Comparison of ENCODE assay signal across 1 cellular context in the genomic region with DNA sequence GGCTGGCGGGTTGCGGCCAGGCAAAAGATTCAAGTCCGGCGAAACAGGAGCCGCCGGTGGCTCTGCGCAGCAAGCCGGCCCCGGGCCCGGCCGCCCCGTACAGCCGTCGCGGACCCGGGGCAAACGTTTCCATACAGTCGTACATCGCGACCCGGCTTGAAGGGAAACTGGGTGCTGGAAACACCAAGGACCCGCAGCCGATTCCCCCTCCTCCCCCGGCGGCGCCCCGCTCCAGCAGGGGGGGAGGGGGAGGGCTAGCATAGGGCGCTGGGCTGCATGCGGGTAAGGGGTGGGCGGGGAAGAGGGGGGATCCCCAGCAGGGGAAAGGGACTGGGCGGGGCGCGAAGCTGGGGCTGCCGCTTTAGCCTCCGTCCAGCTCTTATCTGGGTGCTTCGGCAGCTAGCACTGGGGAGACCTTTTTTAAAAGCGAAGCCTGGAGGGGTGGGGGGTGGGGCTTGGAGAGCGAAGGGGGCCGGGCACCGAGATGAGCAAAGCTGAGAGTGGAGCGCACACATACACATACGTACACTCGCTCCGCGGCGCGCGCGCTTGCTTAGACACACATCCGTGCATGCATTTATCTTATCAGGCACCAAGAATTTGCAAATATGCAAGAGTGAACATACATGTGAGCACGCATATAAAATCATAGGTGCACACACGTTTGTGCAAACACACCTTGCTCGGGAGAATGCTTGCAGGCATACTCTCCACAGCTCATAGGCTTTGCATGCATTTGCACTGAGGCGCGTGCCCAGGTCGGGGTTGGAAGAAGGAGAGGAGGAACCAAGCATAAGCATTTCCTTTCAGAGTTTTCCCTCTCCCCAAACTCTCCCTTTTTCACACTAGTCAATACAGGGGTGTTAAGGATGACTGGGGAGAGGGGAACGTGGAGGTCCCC.
TF ChIP-seq lines count a peak whose summit lies in the region.

No MANE protein-coding gene starts in this region.

TF ChIP-seq in GM23338, 12 proteins besides CTCF, POLR2A, EP300 and RAD21:
- TF ChIP-seq REST (IDR thresholded peaks at IDR 0.05; ENCODE audit: unreplicated experiment) (no peak), ETS1 (IDR thresholded peaks at IDR 0.05) (no peak), JUNB (IDR thresholded peaks at IDR 0.05; ENCODE audit: unreplicated experiment) (no peak)
